ENCODE assay signal across 7 cellular contexts in the genomic region with DNA sequence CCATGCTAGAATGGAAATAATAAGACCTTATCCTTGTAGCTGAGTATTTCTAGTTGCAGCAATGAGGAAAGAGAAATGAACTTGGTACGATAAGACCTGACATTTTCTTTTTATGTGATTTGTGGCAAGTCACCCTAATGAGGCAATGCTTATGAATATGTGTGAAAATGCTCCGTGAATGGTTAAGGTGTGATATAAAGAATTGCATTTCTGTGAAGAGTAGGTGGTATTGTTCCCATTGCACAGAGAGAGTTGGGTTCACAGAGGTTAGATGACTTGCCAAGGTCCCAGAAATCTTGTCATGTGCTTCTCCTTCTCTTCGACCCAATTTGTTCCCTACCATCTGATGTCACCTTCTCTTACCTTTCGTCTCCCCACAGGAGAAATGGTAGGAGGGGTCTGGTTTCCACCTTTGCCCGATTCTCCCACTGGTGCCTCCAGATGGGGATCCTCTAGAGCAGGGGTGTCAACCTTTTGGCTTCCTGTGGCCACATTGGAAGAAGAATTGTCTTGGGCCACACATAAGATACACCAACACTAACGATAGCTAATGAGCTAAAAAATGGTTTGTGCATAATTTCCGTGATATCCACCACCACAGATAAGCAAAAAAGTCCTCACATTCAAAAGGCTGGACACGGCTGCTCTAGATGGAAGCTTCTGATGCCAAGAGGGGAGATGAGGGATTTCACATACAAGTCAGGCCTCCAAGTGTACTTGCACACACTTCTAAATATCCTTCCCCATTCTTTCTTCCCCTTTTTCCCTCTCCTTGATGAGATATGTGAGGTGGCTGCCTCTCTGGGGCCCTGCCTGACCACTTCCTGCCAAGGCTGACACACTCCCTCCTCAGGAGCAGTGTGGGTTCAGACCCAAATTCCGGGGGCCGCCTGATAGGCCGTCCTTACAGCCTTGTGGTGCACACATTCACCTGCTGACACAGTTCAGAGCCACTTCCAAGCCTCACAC.
DNase-seq lines count a peak whose midpoint lies in the region; ATAC-seq lines count a peak whose summit lies in the region.

No MANE protein-coding gene starts in this region.

- H3K27me3 ChIP-seq in MG63, result 0 out of 2 replicates have a peak, but pooled peaks cover 2% of the 10 kb centered on the region

- intact Hi-C loops in sciatic nerve (cut with DNase I), result no loop called here

- H3K4me3 ChIP-seq in MG63, result no peak overlapping the region

- DNase-seq in activated CD8-positive, alpha-beta memory T cell treated with anti-CD3 and anti-CD28 coated beads for 48 hours (ENCODE audit: low read depth in 2 of 3, low spot score in 2 of 3), result peak in 2 of 3 experiments; percentile 27 to 42
- DNase-seq in sciatic nerve (ENCODE audit: low spot score) (no peak), MG63 (no peak), HK-2 (ENCODE audit: unreplicated experiment) (no peak), NCI-H1105 (lab: John Stamatoyannopoulos, UW) (no peak)

- no peaks in the 10 kb centered on the region for H3K36me3 ChIP-seq in MG63

- ATAC-seq in GM19452 (IDR thresholded peaks at IDR 0.05; ENCODE audit: unreplicated experiment), result peak; percentile 59
- ATAC-seq in HG03457 (IDR thresholded peaks at IDR 0.05; ENCODE audit: unreplicated experiment), result peak; percentile 44
- ATAC-seq in sciatic nerve, result peak; percentile 53

- no peaks in the 10 kb centered on the region for H3K9me3 ChIP-seq in MG63

Comparison
In these comparisons a context has a peak if more than half of its experiments do, and no peak if none do; other contexts are left out.
1. DNase-seq: peak in activated CD8-positive, alpha-beta memory T cell treated with anti-CD3 and anti-CD28 coated beads for 48 hours (2 of 3); none in sciatic nerve (single experiment), MG63 (single experiment), HK-2 (single experiment) and NCI-H1105 (single experiment).
2. Peak in every context shown above with its lines, with median percentiles within 50 percentile points of each other: ATAC-seq.